24 cellular contexts compared by ENCODE assay signal in genomic region chr13:48414501-48414900, GRCh38. TPM values are rescaled to one million over a fixed set of nuclear protein-coding genes. Genes with fewer than 3 reads are reported as not detected.
DNase-seq lines count a peak whose midpoint lies in the region; ATAC-seq, FAIRE-seq and TF ChIP-seq lines count a peak whose summit lies in the region.
"Had no signal": no experiment of that assay in that cellular context is flagged by ENCODE, and none has a peak within 500 bp of the region (broad histone marks: within the 10 kb centered on the region; RNA-seq: fewer than 3 reads in every experiment).

No MANE protein-coding gene starts in this region.

- no peaks in the 10 kb centered on the region for H3K9me3 ChIP-seq in A549
- H3K9me3 ChIP-seq in CD8-positive, alpha-beta T cell (ENCODE audit: low read length), result no peaks in the 10 kb centered on the region
- peaks cover 2% of the 10 kb centered on the region; the same call in 1 of the 2 replicates for H3K9me3 ChIP-seq in K562 (replicated peaks; ENCODE audit: control insufficient read depth, insufficient read depth, low read depth, low read length)
- H3K9me3 ChIP-seq: Caco-2 had no signal

- H3K27me3 Mint-ChIP-seq in CD8-positive, alpha-beta T cell (ENCODE audit: low read depth), result no peaks in the 10 kb centered on the region
- no peaks in the 10 kb centered on the region for H3K27me3 Mint-ChIP-seq in natural killer cell (ENCODE audit: low read depth in 2 of 2)

- H4K20me1 ChIP-seq in K562 (replicated peaks; ENCODE audit: control insufficient read depth, insufficient read depth, low read length), result no peaks in the 10 kb centered on the region

- ATAC-seq in A549 (no peak), K562 (no peak), natural killer cell (no peak), GM21515 (IDR thresholded peaks at IDR 0.05; ENCODE audit: unreplicated experiment) (no peak)
- ATAC-seq in CD8-positive, alpha-beta T cell, result no peak
- ATAC-seq: HCT116 had no signal

- CTCF ChIA-PET in A549 (lab: Yijun Ruan, JAX), result no interaction called here
- CTCF ChIA-PET in CD8-positive, alpha-beta T cell (lab: Charles Lee), result interaction anchor here (1.3 kb wide), 1 partner anchor 119 kb away, joined by 3 read pairs; the partner anchor contains the start of gene RCBTB2
- CTCF ChIA-PET in K562 (lab: Yijun Ruan, JAX; ENCODE audit: low intra/inter-chr PET ratio), result no interaction called here

- no peaks in the 10 kb centered on the region for H3K9me3 Mint-ChIP-seq in CD8-positive, alpha-beta T cell
- H3K9me3 Mint-ChIP-seq in natural killer cell, result peaks cover 0 to 13% of the 10 kb centered on the region in 2 donors

- no peak overlapping the region for H3K4me3 ChIP-seq in A549
- no peak overlapping the region for H3K4me3 ChIP-seq in CD8-positive, alpha-beta T cell (ENCODE audit: low read depth, low read length)
- H3K4me3 ChIP-seq in K562, result no peak overlapping the region

- no peaks in the 10 kb centered on the region for H3K36me3 ChIP-seq in CD8-positive, alpha-beta T cell (ENCODE audit: insufficient read depth, low read length)
- no peaks in the 10 kb centered on the region for H3K36me3 ChIP-seq in K562 (ENCODE audit: control insufficient read depth, insufficient read depth, low read length)

- H3K79me2 ChIP-seq in K562 (ENCODE audit: control insufficient read depth, insufficient read depth, low read length), result no peaks in the 10 kb centered on the region

- H3K27ac ChIP-seq in A549, result no peak overlapping the region
- no peak overlapping the region for H3K27ac ChIP-seq in CD8-positive, alpha-beta T cell (ENCODE audit: low read depth, low read length)
- H3K27ac ChIP-seq in K562 (ENCODE audit: extremely low read depth, low read depth, low read length), result no peak overlapping the region

- H3K4me2 ChIP-seq in A549, result no peak overlapping the region
- no peak overlapping the region for H3K4me2 ChIP-seq in K562 (ENCODE audit: insufficient read depth, low read length)

- POLR2A ChIA-PET in A549 (lab: Yijun Ruan, JAX) (no interaction called here), K562 (lab: Yijun Ruan, JAX) (no interaction called here)
- POLR2A ChIA-PET in CD8-positive, alpha-beta T cell (lab: Charles Lee), result no interaction called here

- no peak for TF ChIP-seq EP300 in A549 (IDR thresholded peaks at IDR 0.05)
- no peak for TF ChIP-seq EP300 in K562 (IDR thresholded peaks at IDR 0.05; ENCODE audit: low read length)

- in situ Hi-C loops in K562 (cut with MboI), result no loop called here

- H3K4me1 ChIP-seq in A549, result peaks cover 9% of the 10 kb centered on the region; the same call in 2 of the 3 replicates
- H3K4me1 ChIP-seq in CD8-positive, alpha-beta T cell (ENCODE audit: insufficient read depth, low read length), result peaks cover 4% of the 10 kb centered on the region
- no peaks in the 10 kb centered on the region for H3K4me1 ChIP-seq in K562 (replicated peaks in 1 of 2; ENCODE audit: control insufficient read depth in 2 of 2, insufficient read depth in 2 of 2, low read length in 2 of 2)

- H3K27ac Mint-ChIP-seq in CD8-positive, alpha-beta T cell, result no peak overlapping the region
- peak overlapping the region; percentile 60 to 95 for H3K27ac Mint-ChIP-seq in natural killer cell

- TF ChIP-seq CTCF in A549 (IDR thresholded peaks at IDR 0.05), result no peak
- no peak for TF ChIP-seq CTCF in CD8-positive, alpha-beta T cell (IDR thresholded peaks at IDR 0.05)
- no peak for TF ChIP-seq CTCF in K562 (IDR thresholded peaks at IDR 0.05 in 2 of 3, conservative IDR thresholded peaks at IDR 0.05 in 1 of 3; ENCODE audit: insufficient read depth in 2 of 3, low read depth in 1 of 3, low read length in 3 of 3)
- TF ChIP-seq CTCF in natural killer cell (IDR thresholded peaks at IDR 0.05), result no peak

- H3K36me3 Mint-ChIP-seq in CD8-positive, alpha-beta T cell, result peaks cover 21% of the 10 kb centered on the region
- peaks cover 12% of the 10 kb centered on the region for H3K36me3 Mint-ChIP-seq in natural killer cell

- no peaks in the 10 kb centered on the region for H3K27me3 ChIP-seq in CD8-positive, alpha-beta T cell (ENCODE audit: insufficient read depth, low read length)
- H3K27me3 ChIP-seq in K562 (ENCODE audit: control insufficient read depth in 2 of 2, insufficient read depth in 2 of 2, low read length in 2 of 2), result no peaks in the 10 kb centered on the region

- intact Hi-C loops in CD8-positive, alpha-beta T cell (cut with DNase I, micrococcal nuclease), result loop anchor here in 1 of 2 experiments (5.0 kb wide), 1 partner anchor 78 kb away; no protein-coding TSS in a partner anchor
- intact Hi-C loops in K562 (cut with micrococcal nuclease), result no loop called here
- intact Hi-C loops in natural killer cell (cut with micrococcal nuclease), result loop anchor here (5.0 kb wide), 1 partner anchor 33 kb away; no protein-coding TSS in a partner anchor

- peaks cover 30% of the 10 kb centered on the region for H3K4me1 Mint-ChIP-seq in CD8-positive, alpha-beta T cell (ENCODE audit: low read depth)
- H3K4me1 Mint-ChIP-seq in natural killer cell, result peaks cover 24 to 41% of the 10 kb centered on the region in 2 donors

- DNase-seq in A549 (ENCODE audit: low read depth in 1 of 2, low spot score in 1 of 2), result no peak
- no peak for DNase-seq in CD8-positive, alpha-beta T cell
- no peak for DNase-seq in K562 (ENCODE audit: extremely low read depth in 1 of 4, low spot score in 3 of 4)
- no peak for DNase-seq in natural killer cell
- no peak for DNase-seq in dedifferentiated amniotic fluid mesenchymal stem cell (ENCODE audit: extremely low spot score)
- no peak for DNase-seq in Kasumi-1 (lab: John Stamatoyannopoulos, UW)
- no peak for DNase-seq in hippocampal formation (lab: John Stamatoyannopoulos, UW)
- DNase-seq: ACHN, C1 segment of cervical spinal cord, Caco-2, GOT3, KBM-7, MV-4-11, NCI-H1417, NCI-H187, NCI-H2107, NCI-H524, NCI-H82, RPMI8226, SIG-M5 had no signal

- no peak for TF ChIP-seq RAD21 in A549 (conservative IDR thresholded peaks at IDR 0.05 in 1 of 2, IDR thresholded peaks at IDR 0.05 in 1 of 2)
- TF ChIP-seq RAD21 in K562 (CRISPR knock-in tag; conservative IDR thresholded peaks at IDR 0.05 in 1 of 2, IDR thresholded peaks at IDR 0.05 in 1 of 2), result no peak

- no TSS peak for BruUV-seq in K562 (replicated peaks; lab: Mats Ljungman, UMichigan)

- peak overlapping the region; percentile 49 for H3K4me3 Mint-ChIP-seq in CD8-positive, alpha-beta T cell
- H3K4me3 Mint-ChIP-seq in natural killer cell, result peak overlapping the region; percentile 35

- no peaks in the 10 kb centered on the region for H3K9me1 ChIP-seq in K562 (ENCODE audit: control insufficient read depth, insufficient read depth, low read length)

- no peak for TF ChIP-seq POLR2A in A549 (IDR thresholded peaks at IDR 0.05; ENCODE audit: low read length)
- TF ChIP-seq POLR2A in K562 (conservative IDR thresholded peaks at IDR 0.05), result no peak

- H3K9ac ChIP-seq in K562 (ENCODE audit: insufficient read depth in 1 of 2, low read depth in 2 of 2, low read length in 2 of 2), result no peak overlapping the region

- FAIRE-seq in A549 (lab: Jason Lieb, UNC) (no peak), K562 (lab: Jason Lieb, UNC) (no peak)
- FAIRE-seq: GM12891, GM19239 had no signal

- no peak overlapping the region for H2AFZ ChIP-seq in K562 (ENCODE audit: low read depth, low read length)

TF ChIP-seq in A549, 52 proteins besides CTCF, POLR2A, EP300 and RAD21 (continues in another document):
- TF ChIP-seq, protein P1, sequence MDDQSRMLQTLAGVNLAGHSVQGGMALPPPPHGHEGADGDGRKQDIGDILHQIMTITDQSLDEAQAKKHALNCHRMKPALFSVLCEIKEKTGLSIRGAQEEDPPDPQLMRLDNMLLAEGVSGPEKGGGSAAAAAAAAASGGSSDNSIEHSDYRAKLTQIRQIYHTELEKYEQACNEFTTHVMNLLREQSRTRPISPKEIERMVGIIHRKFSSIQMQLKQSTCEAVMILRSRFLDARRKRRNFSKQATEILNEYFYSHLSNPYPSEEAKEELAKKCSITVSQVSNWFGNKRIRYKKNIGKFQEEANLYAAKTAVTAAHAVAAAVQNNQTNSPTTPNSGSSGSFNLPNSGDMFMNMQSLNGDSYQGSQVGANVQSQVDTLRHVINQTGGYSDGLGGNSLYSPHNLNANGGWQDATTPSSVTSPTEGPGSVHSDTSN (IDR thresholded peaks at IDR 0.05), result no peak

TF ChIP-seq in K562, 482 proteins besides CTCF, POLR2A, EP300 and RAD21 (continues in another document):
- no peak for TF ChIP-seq MTA2 (IDR thresholded peaks at IDR 0.05; ENCODE audit: low read depth)
- TF ChIP-seq ZNF316 (IDR thresholded peaks at IDR 0.05), result peak; percentile 71; the same call in 1 of the 2 replicates
- no peak for TF ChIP-seq ZNF644 (tag; IDR thresholded peaks at IDR 0.05; ENCODE audit: low read depth)
- peak; percentile 21; the same call in 1 of the 2 replicates for TF ChIP-seq C11orf30 (IDR thresholded peaks at IDR 0.05; ENCODE audit: low read depth)
- TF ChIP-seq FOXJ3 (CRISPR knock-in tag; IDR thresholded peaks at IDR 0.05), result no peak
- TF ChIP-seq RAD51 (IDR thresholded peaks at IDR 0.05; ENCODE audit: borderline replicate concordance, low read depth), result no peak

RNA-seq across cellular contexts. Expression of gene LPAR6, which starts 1.6 kb away (rescaled TPM):
- polyA plus RNA-seq in A549 (2011; rRNA removed), result 4.9 and 6.0 TPM in 2 replicates
- 0.69 and 0.75 TPM in 2 replicates for polyA plus RNA-seq in A549 (2012; cell fraction: cytosol; rRNA removed)
- polyA plus RNA-seq in A549 (2012; cell fraction: nucleus; rRNA removed), result 0.32 and 0.49 TPM in 2 replicates
- 1.3 to 2.5 TPM (median 2.0 TPM) in 3 replicates for polyA plus RNA-seq in A549 (2017; fragmentation: RNase III; extraction: RNeasy Plus Mini Kit Qiagen cat#74134 plus additional on column Dnase treatment)
- polyA minus RNA-seq in A549 (2011; rRNA and poly(A)+ RNA removed), result 0.58 and 1.7 TPM in 2 replicates
- total RNA-seq in CD8-positive, alpha-beta T cell, result 1 to 10 TPM; 5.4 to 5.7 TPM
- total RNA-seq in K562 (2011; cell fraction: chromatin; rRNA removed; ENCODE audit: low replicate concordance), result not detected in 2 replicates
- total RNA-seq in K562 (2011; cell fraction: nucleolus; rRNA removed), result not detected in 2 replicates
- not detected in 2 replicates for total RNA-seq in K562 (2011; cell fraction: nucleoplasm; rRNA removed)
- not detected in 2 replicates for total RNA-seq in K562 (2014; rRNA removed)
- not detected in 2 replicates for total RNA-seq in K562 (2014; rRNA removed; fragmentation: Illumina TruSeq; extraction: Trizol)
- total RNA-seq in K562 (2015; rRNA removed; fragmentation: Illumina TruSeq; extraction: Trizol), result 0.11 TPM in 1 of 2 replicates, not detected in the other
- total RNA-seq in K562 (2021), result not detected in 2 replicates
- polyA plus RNA-seq in K562 (2011; rRNA removed), result 0.05 and 0.10 TPM in 2 replicates
- not detected in 2 replicates for polyA plus RNA-seq in K562 (2011; cell fraction: cytosol; rRNA removed)
- polyA plus RNA-seq in K562 (2011; cell fraction: nucleus; rRNA removed), result not detected in 2 replicates
- polyA plus RNA-seq in K562 (2012), result 0.13 and 0.48 TPM in 2 replicates
- polyA plus RNA-seq in K562 (2014; fragmentation: Illumina TruSeq; extraction: Trizol), result not detected in 2 replicates
- under 1 TPM; 0.04 to 0.14 TPM for polyA plus RNA-seq in K562 (2014; fragmentation: Nextera tagmentation; extraction: Ambion mirVana)
- 0.22 TPM in 1 of 2 replicates, not detected in the other for polyA plus RNA-seq in K562 (2014; rRNA removed)
- polyA minus RNA-seq in K562 (2011; rRNA and poly(A)+ RNA removed), result not detected in 2 replicates
- polyA minus RNA-seq in K562 (2011; cell fraction: cytosol; rRNA and poly(A)+ RNA removed), result not detected in 2 replicates
- not detected in 2 replicates for polyA minus RNA-seq in K562 (2011; cell fraction: nucleus; rRNA and poly(A)+ RNA removed)
- total RNA-seq in natural killer cell, result 10 to 100 TPM; 38.5 to 48.9 (median 41.1) TPM
- total RNA-seq: Caco-2 had no signal

Comparison
In these comparisons a context has a peak if more than half of its experiments do, and no peak if none do; other contexts are left out.
1. RNA of gene LPAR6, which starts 1.6 kb away (total RNA-seq): 38.5 to 48.9 TPM in natural killer cell; 5.4 to 5.7 TPM in CD8-positive, alpha-beta T cell and 0.11 TPM in K562; every median in the first group is over 4 times any median in the second.
2. Of the 35 proteins assayed by ChIP-seq in both K562 and A549: peak only in K562: none; only in A549: MAFK; in both: none; in neither: 34.